Comparison of ENCODE assay signal across 1 cellular context in the genomic region with DNA sequence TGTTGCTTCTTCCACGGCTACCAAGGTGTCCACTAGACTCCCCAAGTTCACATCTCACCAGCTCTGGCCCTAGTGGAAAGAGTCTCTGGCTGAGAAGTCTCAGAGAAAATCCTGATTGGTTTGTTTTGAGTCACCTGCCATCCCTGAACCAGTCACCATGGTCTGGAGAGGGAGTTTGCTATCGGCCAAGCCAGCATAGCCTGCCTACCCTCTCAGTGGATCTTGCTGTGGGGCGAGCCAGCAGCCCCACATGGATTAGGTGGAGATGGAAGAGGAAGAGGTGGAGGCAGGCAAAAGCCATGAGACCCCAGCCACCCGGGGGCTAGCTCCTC.
TF ChIP-seq lines count a peak whose summit lies in the region.

No MANE protein-coding gene starts in this region.

TF ChIP-seq in GM12878, 131 proteins besides CTCF, POLR2A, EP300 and RAD21 (continued from another document):
- TF ChIP-seq E2F8 (IDR thresholded peaks at IDR 0.05; ENCODE audit: low read depth, partially characterized antibody) (no peak), CBFB (IDR thresholded peaks at IDR 0.05; ENCODE audit: low read depth) (no peak), ZNF24 (IDR thresholded peaks at IDR 0.05) (no peak), PAX5 (IDR thresholded peaks at IDR 0.05; ENCODE audit: borderline replicate concordance, low read depth, low read length) (no peak), ASH2L (IDR thresholded peaks at IDR 0.05; ENCODE audit: borderline replicate concordance, low read depth) (no peak), ZNF592 (IDR thresholded peaks at IDR 0.05) (no peak), SKIL (IDR thresholded peaks at IDR 0.05; ENCODE audit: low read depth, poor library complexity, severe bottlenecking) (no peak), POLR2AphosphoS5 (IDR thresholded peaks at IDR 0.05; ENCODE audit: low read length) (no peak), NFYA (IDR thresholded peaks at IDR 0.05; ENCODE audit: borderline replicate concordance, low read depth, low read length) (no peak)
- TF ChIP-seq, protein P1, sequence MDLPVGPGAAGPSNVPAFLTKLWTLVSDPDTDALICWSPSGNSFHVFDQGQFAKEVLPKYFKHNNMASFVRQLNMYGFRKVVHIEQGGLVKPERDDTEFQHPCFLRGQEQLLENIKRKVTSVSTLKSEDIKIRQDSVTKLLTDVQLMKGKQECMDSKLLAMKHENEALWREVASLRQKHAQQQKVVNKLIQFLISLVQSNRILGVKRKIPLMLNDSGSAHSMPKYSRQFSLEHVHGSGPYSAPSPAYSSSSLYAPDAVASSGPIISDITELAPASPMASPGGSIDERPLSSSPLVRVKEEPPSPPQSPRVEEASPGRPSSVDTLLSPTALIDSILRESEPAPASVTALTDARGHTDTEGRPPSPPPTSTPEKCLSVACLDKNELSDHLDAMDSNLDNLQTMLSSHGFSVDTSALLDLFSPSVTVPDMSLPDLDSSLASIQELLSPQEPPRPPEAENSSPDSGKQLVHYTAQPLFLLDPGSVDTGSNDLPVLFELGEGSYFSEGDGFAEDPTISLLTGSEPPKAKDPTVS (IDR thresholded peaks at IDR 0.05; ENCODE audit: low read depth, low read length): no peak
- TF ChIP-seq, protein P2, sequence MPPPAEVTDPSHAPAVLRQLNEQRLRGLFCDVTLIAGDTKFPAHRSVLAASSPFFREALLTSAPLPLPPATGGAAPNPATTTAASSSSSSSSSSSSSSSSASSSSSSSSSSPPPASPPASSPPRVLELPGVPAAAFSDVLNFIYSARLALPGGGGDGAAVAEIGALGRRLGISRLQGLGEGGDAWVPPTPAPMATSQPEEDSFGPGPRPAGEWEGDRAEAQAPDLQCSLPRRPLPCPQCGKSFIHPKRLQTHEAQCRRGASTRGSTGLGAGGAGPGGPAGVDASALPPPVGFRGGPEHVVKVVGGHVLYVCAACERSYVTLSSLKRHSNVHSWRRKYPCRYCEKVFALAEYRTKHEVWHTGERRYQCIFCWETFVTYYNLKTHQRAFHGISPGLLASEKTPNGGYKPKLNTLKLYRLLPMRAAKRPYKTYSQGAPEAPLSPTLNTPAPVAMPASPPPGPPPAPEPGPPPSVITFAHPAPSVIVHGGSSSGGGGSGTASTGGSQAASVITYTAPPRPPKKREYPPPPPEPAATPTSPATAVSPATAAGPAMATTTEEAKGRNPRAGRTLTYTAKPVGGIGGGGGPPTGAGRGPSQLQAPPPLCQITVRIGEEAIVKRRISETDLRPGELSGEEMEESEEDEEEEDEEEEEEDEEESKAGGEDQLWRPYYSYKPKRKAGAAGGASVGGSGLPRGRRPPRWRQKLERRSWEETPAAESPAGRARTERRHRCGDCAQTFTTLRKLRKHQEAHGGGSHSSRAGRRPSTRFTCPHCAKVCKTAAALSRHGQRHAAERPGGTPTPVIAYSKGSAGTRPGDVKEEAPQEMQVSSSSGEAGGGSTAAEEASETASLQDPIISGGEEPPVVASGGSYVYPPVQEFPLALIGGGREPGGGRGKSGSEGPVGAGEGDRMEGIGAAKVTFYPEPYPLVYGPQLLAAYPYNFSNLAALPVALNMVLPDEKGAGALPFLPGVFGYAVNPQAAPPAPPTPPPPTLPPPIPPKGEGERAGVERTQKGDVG (CRISPR knock-in tag; IDR thresholded peaks at IDR 0.05): no peak
